Comparison of ENCODE assay signal across 21 cellular contexts in genomic region chr3:13370609-13371008, GRCh38.
"Had no signal": no experiment of that assay in that cellular context is flagged by ENCODE, and none has a peak within 500 bp of the region (broad histone marks: within the 10 kb centered on the region; RNA-seq: fewer than 3 reads in every experiment).

No MANE protein-coding gene starts in this region.

- H3K27me3 Mint-ChIP-seq: activated CD4-positive, alpha-beta memory T cell treated with anti-CD3 and anti-CD28 coated beads for 36 hours; activated CD8-positive, alpha-beta memory T cell treated with anti-CD3 and anti-CD28 coated beads, Interleukin-2, amount 10 ng/mL, durations not matched to agents 7 days and 5 days; naive thymus-derived CD8-positive, alpha-beta T cell had no signal

- ATAC-seq: activated CD8-positive, alpha-beta memory T cell treated with anti-CD3 and anti-CD28 coated beads, Interleukin-2, amount 10 ng/mL, durations not matched to agents 7 days and 5 days; gastrocnemius medialis; left lung; naive thymus-derived CD8-positive, alpha-beta T cell; stimulated activated naive CD8-positive, alpha-beta T cell treated with anti-CD3 and anti-CD28 coated beads, Interleukin-15, Interleukin-2, amounts not matched to agents 100 U/mL and 50 U/mL, for 24 hours had no signal

- H3K4me1 ChIP-seq: ascending aorta, colonic mucosa, gastrocnemius medialis, left lung, sigmoid colon, upper lobe of left lung had no signal

- H3K4me3 Mint-ChIP-seq: activated CD4-positive, alpha-beta memory T cell treated with anti-CD3 and anti-CD28 coated beads for 36 hours; activated CD8-positive, alpha-beta memory T cell treated with anti-CD3 and anti-CD28 coated beads, Interleukin-2, amount 10 ng/mL, durations not matched to agents 7 days and 5 days; naive thymus-derived CD8-positive, alpha-beta T cell; T-helper 1 cell treated with Interleukin-12 subunit alpha and Interleukin-12 subunit beta and Interleukin-4 antibody, amounts not matched to agents 30 μg/mL and 1 μg/mL, for 36 hours had no signal

- DNase-seq: activated CD4-positive, alpha-beta memory T cell treated with anti-CD3 and anti-CD28 coated beads for 36 hours; activated CD4-positive, alpha-beta T cell treated with anti-CD3 and anti-CD28 coated beads for 48 hours; activated CD4-positive, CD25-positive, alpha-beta regulatory T cell; activated CD8-positive, alpha-beta memory T cell treated with anti-CD3 and anti-CD28 coated beads, Interleukin-2, amount 10 ng/mL, durations not matched to agents 7 days and 5 days; activated naive CD4-positive, alpha-beta T cell treated with anti-CD3 and anti-CD28 coated beads, Interleukin-2, amount 50 U/mL, for 16 hours; activated T-cell treated with anti-CD3 and anti-CD28 coated beads for 4 hours; central memory CD4-positive, alpha-beta T cell; colonic mucosa; esophagus squamous epithelium; gastrocnemius medialis; kidney glomerular epithelial cell; naive thymus-derived CD8-positive, alpha-beta T cell; sigmoid colon; stimulated activated CD4-positive, alpha-beta T cell treated with anti-CD3 and anti-CD28 coated beads, Interleukin-15, amount 100 ng/mL, for 24 hours; stimulated activated naive CD8-positive, alpha-beta T cell treated with anti-CD3 and anti-CD28 coated beads, Interleukin-15, Interleukin-2, amounts not matched to agents 100 U/mL and 50 U/mL, for 24 hours; upper lobe of left lung had no signal

- H3K4me3 ChIP-seq: ascending aorta, colonic mucosa, esophagus squamous epithelium, gastrocnemius medialis, left lung, lung, sigmoid colon, smooth muscle cell, upper lobe of left lung had no signal

- H3K9me3 ChIP-seq: ascending aorta, colonic mucosa, esophagus squamous epithelium, gastrocnemius medialis, left lung, sigmoid colon, upper lobe of left lung had no signal

- H3K27ac Mint-ChIP-seq: activated CD4-positive, alpha-beta memory T cell treated with anti-CD3 and anti-CD28 coated beads for 36 hours; activated CD8-positive, alpha-beta memory T cell treated with anti-CD3 and anti-CD28 coated beads, Interleukin-2, amount 10 ng/mL, durations not matched to agents 7 days and 5 days had no signal

- H3K27ac ChIP-seq: ascending aorta, colonic mucosa, esophagus squamous epithelium, gastrocnemius medialis, left lung, sigmoid colon, upper lobe of left lung had no signal

- H3K4me1 Mint-ChIP-seq: activated CD8-positive, alpha-beta memory T cell treated with anti-CD3 and anti-CD28 coated beads, Interleukin-2, amount 10 ng/mL, durations not matched to agents 7 days and 5 days had no signal

- H3K4me2 ChIP-seq: smooth muscle cell had no signal

- H3K27me3 ChIP-seq: ascending aorta, colonic mucosa, esophagus squamous epithelium, gastrocnemius medialis, left lung, sigmoid colon, upper lobe of left lung had no signal

- H3K36me3 ChIP-seq: ascending aorta, colonic mucosa, gastrocnemius medialis had no signal

- H3K9me3 Mint-ChIP-seq: activated CD4-positive, alpha-beta memory T cell treated with anti-CD3 and anti-CD28 coated beads for 36 hours; naive thymus-derived CD8-positive, alpha-beta T cell; T-helper 1 cell treated with Interleukin-12 subunit alpha and Interleukin-12 subunit beta and Interleukin-4 antibody, amounts not matched to agents 30 μg/mL and 1 μg/mL, for 36 hours had no signal
